In the genomic region with DNA sequence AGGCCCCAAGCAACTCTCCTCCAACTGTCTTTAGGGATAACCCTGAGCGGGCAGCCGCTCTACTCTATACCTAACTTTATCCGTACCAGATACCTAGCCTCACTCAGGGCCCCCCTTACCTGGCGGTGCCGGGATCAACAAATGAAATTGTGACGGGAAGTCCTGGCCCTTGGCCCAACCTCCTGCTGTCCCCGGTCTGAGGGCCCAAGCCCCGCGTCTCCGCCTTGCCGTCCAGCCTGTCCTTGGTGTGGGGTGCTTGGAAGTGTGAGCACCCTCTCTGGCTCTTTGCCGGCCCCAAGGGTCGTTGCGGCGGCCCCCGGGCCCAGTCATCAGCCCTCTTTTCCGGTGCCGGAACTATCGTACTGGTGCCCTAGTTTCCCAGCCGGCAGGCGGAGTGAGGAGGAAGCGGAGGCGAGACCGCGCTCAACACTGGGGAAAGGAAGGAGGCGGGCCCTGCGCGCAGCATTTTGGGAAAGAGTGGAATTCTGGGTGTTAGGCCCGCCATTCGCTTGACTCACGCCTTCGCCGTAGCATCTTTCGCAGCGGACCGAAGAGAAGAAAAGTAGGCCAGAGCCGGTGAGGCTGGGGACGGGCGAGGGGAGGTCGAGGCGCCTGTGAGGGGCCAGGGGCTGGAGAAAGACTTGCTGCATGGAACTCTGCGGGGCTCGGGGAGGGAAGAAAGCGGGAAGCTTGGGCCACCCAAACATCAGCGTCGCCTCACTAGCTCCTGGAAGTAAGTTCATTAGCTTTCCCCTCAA, we compare ENCODE assay signal across 1 cellular context.
TF ChIP-seq lines count a peak whose summit lies in the region.

Gene SNRPD3, plus strand, starts transcription at position 504 of the 758 bp plus-strand sequence. CDS start 1,676 bp downstream, outside the sequence.

TF ChIP-seq in GM23338, 12 proteins besides CTCF, POLR2A, EP300 and RAD21:
- TF ChIP-seq, protein P1, sequence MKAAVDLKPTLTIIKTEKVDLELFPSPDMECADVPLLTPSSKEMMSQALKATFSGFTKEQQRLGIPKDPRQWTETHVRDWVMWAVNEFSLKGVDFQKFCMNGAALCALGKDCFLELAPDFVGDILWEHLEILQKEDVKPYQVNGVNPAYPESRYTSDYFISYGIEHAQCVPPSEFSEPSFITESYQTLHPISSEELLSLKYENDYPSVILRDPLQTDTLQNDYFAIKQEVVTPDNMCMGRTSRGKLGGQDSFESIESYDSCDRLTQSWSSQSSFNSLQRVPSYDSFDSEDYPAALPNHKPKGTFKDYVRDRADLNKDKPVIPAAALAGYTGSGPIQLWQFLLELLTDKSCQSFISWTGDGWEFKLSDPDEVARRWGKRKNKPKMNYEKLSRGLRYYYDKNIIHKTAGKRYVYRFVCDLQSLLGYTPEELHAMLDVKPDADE (IDR thresholded peaks at IDR 0.05) = peak; percentile 51; the same call in 1 of the 2 replicates
- TF ChIP-seq CREB1 (CRISPR knock-in tag; IDR thresholded peaks at IDR 0.05; ENCODE audit: low read depth) = peak; percentile 72
- TF ChIP-seq POLR2AphosphoS5 (IDR thresholded peaks at IDR 0.05; ENCODE audit: low read depth) = peak; percentile 94
- TF ChIP-seq EZH2phosphoT487 (IDR thresholded peaks at IDR 0.05; ENCODE audit: unreplicated experiment) = no peak
- TF ChIP-seq ZNF331 (CRISPR knock-in tag; IDR thresholded peaks at IDR 0.05; ENCODE audit: low read depth) = no peak
TF ChIP-seq in GM23338: peak in this region for 3.
